Comparison of ENCODE assay signal across 38 cellular contexts in the genomic region with DNA sequence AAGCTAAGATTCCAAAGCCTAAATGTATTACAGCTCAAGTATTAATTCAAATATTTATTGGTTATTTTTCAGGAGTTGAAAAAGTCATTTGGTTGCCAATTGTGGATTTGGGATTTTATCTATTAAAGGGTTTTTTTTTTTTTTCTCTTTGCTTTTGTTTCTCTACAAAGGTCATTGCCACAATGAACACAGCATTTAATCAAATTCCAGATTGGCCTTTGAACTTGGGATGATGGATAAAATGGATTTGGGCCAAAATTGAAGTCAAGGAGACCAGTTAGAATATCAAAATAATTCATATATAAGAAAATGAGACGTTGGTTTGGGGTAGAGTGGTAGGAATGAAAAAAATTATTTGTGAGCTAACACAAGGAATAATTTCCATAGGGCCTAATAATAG. TPM values are rescaled to one million over a fixed set of nuclear protein-coding genes. Genes with fewer than 3 reads are reported as not detected.
"Had no signal": no experiment of that assay in that cellular context is flagged by ENCODE, and none has a peak within 500 bp of the region (broad histone marks: within the 10 kb centered on the region; RNA-seq: fewer than 3 reads in every experiment).

No MANE protein-coding gene starts in this region.

- H3K27me3 ChIP-seq: MG63 had no signal

- DNase-seq: Karpas-422, Kasumi-1, MG63, MM.1S, MV-4-11, NCI-H1048, NCI-H1092, NCI-H1092 treated with DMSO at 0.1 percent for 48 hours, NCI-H1105, NCI-H1105 treated with DMSO at 0.1 percent for 48 hours, NCI-H1417, NCI-H1417 treated with DMSO at 0.1 percent for 48 hours, NCI-H1436, NCI-H1436 treated with DMSO at 0.1 percent for 48 hours, NCI-H146, NCI-H1694, NCI-H1694 treated with DMSO at 0.1 percent for 48 hours, NCI-H187, NCI-H187 treated with DMSO at 0.1 percent for 48 hours, NCI-H1930, NCI-H2029, NCI-H2029 treated with DMSO at 0.1 percent for 48 hours, NCI-H2081, NCI-H2081 treated with DMSO at 0.1 percent for 48 hours, NCI-H2107, NCI-H2171, NCI-H2171 treated with DMSO at 0.1 percent for 48 hours, NCI-H2227 treated with DMSO at 0.1 percent for 48 hours, NCI-H226, NCI-H345, NCI-H446, NCI-H446 treated with DMSO at 0.1 percent for 48 hours, NCI-H510A, NCI-H510A treated with DMSO at 0.1 percent for 48 hours had no signal

- H3K36me3 ChIP-seq: MG63 had no signal

- H3K4me3 ChIP-seq: MG63 had no signal

RNA-seq across cellular contexts. Expression of gene LIPN, which starts 9.6 kb away (rescaled TPM):
- total RNA-seq: LHCN-M2, M059J, MCF 10A, NCI-H460 had no signal

RNA-seq across cellular contexts. Expression of gene LIPM, which starts 33.1 kb away (rescaled TPM):
- total RNA-seq: LHCN-M2, M059J, MCF 10A, NCI-H460 had no signal
